In the genomic region with DNA sequence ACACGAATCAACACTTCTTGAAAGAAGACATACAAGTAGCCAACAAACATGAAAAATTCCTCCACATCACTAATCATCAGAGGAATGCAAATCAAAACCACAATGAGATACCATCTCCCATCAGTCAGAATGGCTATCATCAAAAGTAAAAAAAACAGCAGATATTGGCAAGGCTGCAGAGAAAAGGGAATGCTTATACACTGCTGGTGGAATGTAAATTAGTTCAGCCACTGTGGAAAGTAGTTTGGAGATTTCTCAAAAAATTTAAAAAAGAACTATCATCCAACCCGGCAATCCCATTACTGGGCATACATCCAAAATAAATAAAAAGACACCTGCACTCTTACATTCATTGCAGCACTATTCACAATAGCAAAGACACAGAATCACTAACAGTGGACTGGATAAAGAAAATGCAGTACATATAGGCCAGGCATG, we compare ENCODE assay signal across 1 cellular context.
TF ChIP-seq lines count a peak whose summit lies in the region.

No MANE protein-coding gene starts in this region.

TF ChIP-seq in liver, 16 proteins besides CTCF, POLR2A, EP300 and RAD21 (continued from another document):
- TF ChIP-seq REST (IDR thresholded peaks at IDR 0.05) = peak; percentile 24
